8 cellular contexts compared by ENCODE assay signal in genomic region chr11:107689317-107690202, GRCh38. TPM values are rescaled to one million over a fixed set of nuclear protein-coding genes. Genes with fewer than 3 reads are reported as not detected.
A peak's percentile ranks its signal among the peaks of the same experiment; 100 is the strongest.
DNase-seq lines count a peak whose midpoint lies in the region; ATAC-seq and TF ChIP-seq lines count a peak whose summit lies in the region.

No MANE protein-coding gene starts in this region.

- DNase-seq in GM06990 (ENCODE audit: extremely low read depth, insufficient read length) (no peak), NCI-H2227 (lab: John Stamatoyannopoulos, UW; ENCODE audit: unreplicated experiment) (peak; percentile 58), cardiac fibroblast (ENCODE audit: low read depth in 2 of 2) (peak; percentile 75 to 79), left colon (peak in 1 of 2 donors; percentile 77)
- peak; percentile 52 for DNase-seq in stimulated activated CD4-positive, alpha-beta T cell treated with anti-CD3 and anti-CD28 coated beads, Interleukin-4, amount 100 ng/mL, for 1 hour

- H3K4me3 ChIP-seq in GM06990 (replicated peaks; ENCODE audit: low read depth, low read length) (no peak overlapping the region), WI38 (ENCODE audit: low read depth, low read length) (no peak overlapping the region), cardiac fibroblast (replicated peaks in 1 of 2; ENCODE audit: low read depth in 2 of 2, low read length in 2 of 2) (no peak overlapping the region)

- H3K36me3 ChIP-seq in GM06990 (ENCODE audit: control insufficient read depth, insufficient read depth, low read length): no peaks in the 10 kb centered on the region

- no peaks in the 10 kb centered on the region for H3K27me3 ChIP-seq in GM06990 (replicated peaks; ENCODE audit: control insufficient read depth, insufficient read depth, low read length)

- TF ChIP-seq CTCF in GM06990 (IDR thresholded peaks at IDR 0.05; ENCODE audit: insufficient read depth, low read length, poor library complexity, severe bottlenecking) (peak; percentile 60), WI38 (IDR thresholded peaks at IDR 0.05; ENCODE audit: low read depth, low read length) (peak; percentile 42; the same call in 1 of the 2 replicates), cardiac fibroblast (IDR thresholded peaks at IDR 0.05; ENCODE audit: low read depth, low read length) (peak; percentile 63)

- intact Hi-C loops in left colon (cut with DNase I, micrococcal nuclease): loop anchor here in 1 of 2 donors (5.0 kb wide), 1 partner anchor 112 kb away; no protein-coding TSS in a partner anchor

- ATAC-seq in HG02884 (IDR thresholded peaks at IDR 0.05; ENCODE audit: unreplicated experiment) (peak; percentile 89), left colon (peak; percentile 77), GM19324 (IDR thresholded peaks at IDR 0.05; ENCODE audit: low FRiP score, unreplicated experiment) (no peak)

RNA-seq across cellular contexts. Expression of gene SLN, which starts 22.3 kb away (rescaled TPM):
- total RNA-seq in left colon: not detected
